In genomic region chr3:48919215-48920138, GRCh38 we compare ENCODE assay signal across 7 cellular contexts. TPM values are rescaled to one million over a fixed set of nuclear protein-coding genes. Genes with fewer than 3 reads are reported as not detected.
DNase-seq lines count a peak whose midpoint lies in the region; ATAC-seq, FAIRE-seq and TF ChIP-seq lines count a peak whose summit lies in the region.

No MANE protein-coding gene starts in this region.

- no peaks in the 10 kb centered on the region for H3K27me3 ChIP-seq in endocrine pancreas (ENCODE audit: control insufficient read depth, insufficient read depth, low read length)
- no peaks in the 10 kb centered on the region for H3K27me3 ChIP-seq in mucosa of stomach (ENCODE audit: control insufficient read depth, insufficient read depth, low read length)

- CTCF ChIA-PET in activated CD8-positive, alpha-beta T cell treated with anti-CD3 and anti-CD28 coated beads for 36 hours (lab: Charles Lee), result interaction anchor here (0.8 to 2.4 kb wide), 8 partner anchors 9 to 106 kb away, joined by 3 to 13 read pairs (median 4); partner anchors contain the start of gene SLC25A20

- no peaks in the 10 kb centered on the region for H3K9me3 ChIP-seq in endocrine pancreas (ENCODE audit: control insufficient read depth, low read length)
- no peaks in the 10 kb centered on the region for H3K9me3 ChIP-seq in mucosa of stomach (ENCODE audit: control insufficient read depth, low read length)

- peak overlapping the region; percentile 90 for H3K4me3 Mint-ChIP-seq in activated CD8-positive, alpha-beta T cell treated with anti-CD3 and anti-CD28 coated beads for 36 hours

- no peak for TF ChIP-seq CTCF in activated CD8-positive, alpha-beta T cell treated with anti-CD3 and anti-CD28 coated beads for 36 hours (IDR thresholded peaks at IDR 0.05)

- H3K4me1 ChIP-seq in endocrine pancreas (ENCODE audit: control insufficient read depth, insufficient read depth, low read length) (peaks cover 4% of the 10 kb centered on the region), mucosa of stomach (ENCODE audit: control insufficient read depth, insufficient read depth, low read length) (peaks cover 5% of the 10 kb centered on the region)

- peak; percentile 80 for FAIRE-seq in GM12891 (lab: Jason Lieb, UNC)

- H3K27ac Mint-ChIP-seq in activated CD8-positive, alpha-beta T cell treated with anti-CD3 and anti-CD28 coated beads for 36 hours, result peak overlapping the region; percentile 99

- peak; percentile 39 for DNase-seq in GM12891 (ENCODE audit: insufficient read length, low spot score)
- peak; percentile 13 for DNase-seq in NCI-H2107 (lab: John Stamatoyannopoulos, UW)
- DNase-seq in activated CD8-positive, alpha-beta T cell treated with anti-CD3 and anti-CD28 coated beads for 36 hours, result peak; percentile 81
- peak; percentile 58 for DNase-seq in stimulated activated naive CD4-positive, alpha-beta T cell treated with Interleukin-2 at 50 U/mL for 16 hours (lab: John Stamatoyannopoulos, UW)

- ATAC-seq in HG02623 (IDR thresholded peaks at IDR 0.05; ENCODE audit: unreplicated experiment), result peak; percentile 11
- ATAC-seq in activated CD8-positive, alpha-beta T cell treated with anti-CD3 and anti-CD28 coated beads for 36 hours, result peak; percentile 43

- H3K4me3 ChIP-seq in endocrine pancreas (ENCODE audit: control insufficient read depth, insufficient read depth, low read length) (peak overlapping the region; percentile 81), mucosa of stomach (ENCODE audit: low read length) (peak overlapping the region; percentile 97)

- no peaks in the 10 kb centered on the region for H3K9me3 Mint-ChIP-seq in activated CD8-positive, alpha-beta T cell treated with anti-CD3 and anti-CD28 coated beads for 36 hours

- H3K36me3 Mint-ChIP-seq in activated CD8-positive, alpha-beta T cell treated with anti-CD3 and anti-CD28 coated beads for 36 hours (ENCODE audit: low read depth), result peaks cover 20% of the 10 kb centered on the region

- H3K36me3 ChIP-seq in endocrine pancreas (ENCODE audit: control insufficient read depth, insufficient read depth, low read length), result no peaks in the 10 kb centered on the region
- H3K36me3 ChIP-seq in mucosa of stomach (ENCODE audit: control insufficient read depth, insufficient read depth, low read length), result no peaks in the 10 kb centered on the region

- peak overlapping the region; percentile 87 for H3K9ac ChIP-seq in endocrine pancreas (ENCODE audit: control insufficient read depth, insufficient read depth, low read length)
- H3K9ac ChIP-seq in mucosa of stomach (ENCODE audit: low read length), result peak overlapping the region; percentile 91

- TF ChIP-seq POLR2A in GM12891 (IDR thresholded peaks at IDR 0.05; ENCODE audit: low read depth, low read length), result 0 out of 2 replicates have a peak, but pooled peaks have one; percentile 56

- peaks cover 26% of the 10 kb centered on the region for H3K4me1 Mint-ChIP-seq in activated CD8-positive, alpha-beta T cell treated with anti-CD3 and anti-CD28 coated beads for 36 hours (ENCODE audit: low read depth)

- no peaks in the 10 kb centered on the region for H3K27me3 Mint-ChIP-seq in activated CD8-positive, alpha-beta T cell treated with anti-CD3 and anti-CD28 coated beads for 36 hours

- intact Hi-C loops in activated CD8-positive, alpha-beta T cell treated with anti-CD3 and anti-CD28 coated beads for 36 hours (cut with micrococcal nuclease), result no loop called here

- POLR2A ChIA-PET in activated CD8-positive, alpha-beta T cell treated with anti-CD3 and anti-CD28 coated beads for 36 hours (lab: Charles Lee), result interaction anchor here (0.7 to 3.2 kb wide), 24 partner anchors 10 to 619 kb away, joined by 3 to 35 read pairs (median 4); partner anchors contain the start of genes CELSR3, IMPDH2, NDUFAF3 and NME6

TF ChIP-seq in GM12891, 5 proteins besides CTCF, POLR2A, EP300 and RAD21:
- TF ChIP-seq POU2F2 (IDR thresholded peaks at IDR 0.05; ENCODE audit: low read depth, low read length) (0 out of 2 replicates have a peak, but pooled peaks have one; percentile 18), TAF1 (IDR thresholded peaks at IDR 0.05; ENCODE audit: low read depth, low read length) (peak; percentile 39; the same call in 1 of the 2 replicates), PAX5 (IDR thresholded peaks at IDR 0.05; ENCODE audit: insufficient read depth, low read length, severe bottlenecking) (no peak), POLR2AphosphoS5 (IDR thresholded peaks at IDR 0.05; ENCODE audit: low read depth, low read length) (0 out of 2 replicates have a peak, but pooled peaks have one; percentile 47), SPI1 (IDR thresholded peaks at IDR 0.05; ENCODE audit: low read depth, low read length) (no peak)

RNA-seq across cellular contexts. Expression of gene ARIH2, which starts 0.8 kb away (rescaled TPM):
- polyA plus RNA-seq in GM12891 (2012; ENCODE audit: low read depth, missing spikeins), result 31.0 TPM
- 100 to 1,000 TPM in 1 of 2 experiments, 10 to 100 TPM in 1; 98.2 to 115 TPM for total RNA-seq in activated CD8-positive, alpha-beta T cell treated with anti-CD3 and anti-CD28 coated beads for 36 hours

RNA-seq across cellular contexts. Expression of gene SLC25A20, which starts 20.8 kb away (rescaled TPM):
- 14.2 TPM for polyA plus RNA-seq in GM12891 (2012; ENCODE audit: low read depth, missing spikeins)
- total RNA-seq in activated CD8-positive, alpha-beta T cell treated with anti-CD3 and anti-CD28 coated beads for 36 hours, result 10 to 100 TPM; 14.8 to 16.8 TPM

Comparison
In these comparisons a context has a peak if more than half of its experiments do, and no peak if none do; other contexts are left out.
1. Peak in every context shown above with its lines: DNase-seq, ATAC-seq and H3K4me3 ChIP-seq.
2. DNase-seq: peak in every context shown above with its lines; median percentile 81 in activated CD8-positive, alpha-beta T cell treated with anti-CD3 and anti-CD28 coated beads for 36 hours; 58 in stimulated activated naive CD4-positive, alpha-beta T cell treated with Interleukin-2 at 50 U/mL for 16 hours; 39 in GM12891; 13 in NCI-H2107.